Comparison of ENCODE assay signal across 7 cellular contexts in the genomic region with DNA sequence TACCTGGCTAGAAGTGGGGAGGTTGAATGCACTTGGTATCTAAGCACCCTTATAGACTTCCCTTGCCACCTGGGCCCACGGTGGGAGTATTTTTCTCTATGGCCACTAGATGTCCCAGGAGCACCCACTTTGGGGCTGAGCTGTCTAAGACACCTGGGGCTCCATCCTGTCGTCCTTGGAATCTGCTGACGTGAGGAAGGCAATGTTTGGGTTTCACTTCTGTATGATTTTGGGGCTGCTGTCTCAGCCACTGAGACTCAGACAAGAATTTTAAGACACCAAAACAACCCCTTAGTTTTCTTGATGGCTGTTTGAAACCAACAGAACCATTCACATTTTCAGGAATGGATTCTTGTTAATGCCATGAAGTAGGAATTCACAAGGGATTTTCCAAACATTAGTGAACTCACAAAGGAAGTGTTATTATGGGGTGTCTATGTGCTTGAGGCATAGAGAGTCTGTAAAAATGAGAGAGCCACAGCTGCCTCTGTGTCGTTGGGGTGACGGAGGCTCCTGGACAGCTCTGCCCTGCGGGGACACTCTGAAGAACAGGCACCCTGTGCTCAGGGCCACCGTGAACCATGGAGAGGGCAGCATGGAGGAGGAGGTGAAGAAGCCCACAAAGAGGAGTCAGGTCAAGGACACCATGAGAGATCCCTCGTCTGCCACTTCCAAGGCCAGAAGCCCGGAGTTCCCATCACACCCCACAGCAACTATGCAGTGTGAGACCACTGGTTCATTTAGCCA.
DNase-seq lines count a peak whose midpoint lies in the region; ATAC-seq and TF ChIP-seq lines count a peak whose summit lies in the region.

No MANE protein-coding gene starts in this region.

- H3K36me3 ChIP-seq in body of pancreas (replicated peaks in 1 of 2; ENCODE audit: insufficient read depth in 1 of 2, low read depth in 2 of 2) = no peaks in the 10 kb centered on the region

- peaks cover 8% of the 10 kb centered on the region for H3K27me3 Mint-ChIP-seq in T-helper 2 cell treated with Interferon-gamma antibody and Interleukin-4, amounts not matched to agents 5 μg/mL and 100 μg/mL, for 36 hours (ENCODE audit: low read depth)

- 46 to 50% methylated on average over 9 of the region's 9 CpGs for WGBS in body of pancreas, 2 donors

- peaks cover 31% of the 10 kb centered on the region for H3K4me1 ChIP-seq in body of pancreas

- peak; percentile 95 for ATAC-seq in body of pancreas

- no peaks in the 10 kb centered on the region for H3K36me3 Mint-ChIP-seq in T-helper 2 cell treated with Interferon-gamma antibody and Interleukin-4, amounts not matched to agents 5 μg/mL and 100 μg/mL, for 36 hours (ENCODE audit: low read depth)

- peak; percentile 29 for DNase-seq in HFF-Myc (ENCODE audit: extremely low read depth, low read depth)
- peak; percentile 28 for DNase-seq in NCI-H1105 (lab: John Stamatoyannopoulos, UW)
- DNase-seq in T-helper 2 cell treated with Interferon-gamma antibody and Interleukin-4, amounts not matched to agents 5 μg/mL and 100 μg/mL, for 36 hours (ENCODE audit: low spot score) = peak; percentile 55
- DNase-seq in body of pancreas = peak; percentile 76 to 82 (median 82)
- DNase-seq in islet precursor cell = peak; percentile 88
- DNase-seq in stimulated activated CD4-positive, alpha-beta T cell treated with anti-CD3 and anti-CD28 coated beads, Interleukin-1b, Interleukin-23, amount 100 ng/mL, for 48 hours = peak; percentile 62

- no peak overlapping the region for H3K27ac Mint-ChIP-seq in T-helper 2 cell treated with Interferon-gamma antibody and Interleukin-4, amounts not matched to agents 5 μg/mL and 100 μg/mL, for 36 hours

- intact Hi-C loops in body of pancreas (cut with DNase I) = loop anchor here (10.0 kb wide), 1 partner anchor 111 kb away; the partner anchor contains the start of gene SPATA13

- H3K4me1 Mint-ChIP-seq in T-helper 2 cell treated with Interferon-gamma antibody and Interleukin-4, amounts not matched to agents 5 μg/mL and 100 μg/mL, for 36 hours (ENCODE audit: low read depth) = peaks cover 4% of the 10 kb centered on the region

- TF ChIP-seq CTCF in GM12872 (IDR thresholded peaks at IDR 0.05; ENCODE audit: insufficient read depth, low read depth, low read length) (peak; percentile 89), HFF-Myc (IDR thresholded peaks at IDR 0.05; ENCODE audit: low read depth, low read length, missing control alignments) (peak; percentile 78), body of pancreas (IDR thresholded peaks at IDR 0.05) (peak; percentile 62 to 93 (median 88))

- no peak overlapping the region for H3K4me3 Mint-ChIP-seq in T-helper 2 cell treated with Interferon-gamma antibody and Interleukin-4, amounts not matched to agents 5 μg/mL and 100 μg/mL, for 36 hours

- H3K4me3 ChIP-seq in HFF-Myc (replicated peaks; ENCODE audit: low read depth, low read length) (no peak overlapping the region), body of pancreas (no peak overlapping the region)

- no peaks in the 10 kb centered on the region for H3K9me3 ChIP-seq in body of pancreas

- no peak for TF ChIP-seq POLR2A in body of pancreas (IDR thresholded peaks at IDR 0.05)

- peak overlapping the region; percentile 33 to 66 (median 52) for H3K27ac ChIP-seq in body of pancreas

- H3K27me3 ChIP-seq in body of pancreas = no peaks in the 10 kb centered on the region

- no peaks in the 10 kb centered on the region for H3K9me3 Mint-ChIP-seq in T-helper 2 cell treated with Interferon-gamma antibody and Interleukin-4, amounts not matched to agents 5 μg/mL and 100 μg/mL, for 36 hours

Comparison
In these comparisons a context has a peak if more than half of its experiments do, and no peak if none do; other contexts are left out.
1. DNase-seq: peak in every context shown above with its lines; median percentile 88 in islet precursor cell; 82 in body of pancreas; 62 in stimulated activated CD4-positive, alpha-beta T cell treated with anti-CD3 and anti-CD28 coated beads, Interleukin-1b, Interleukin-23, amount 100 ng/mL, for 48 hours; 55 in T-helper 2 cell treated with Interferon-gamma antibody and Interleukin-4, amounts not matched to agents 5 μg/mL and 100 μg/mL, for 36 hours; 29 in HFF-Myc; 28 in NCI-H1105.